ENCODE assay signal across 20 cellular contexts in the genomic region with DNA sequence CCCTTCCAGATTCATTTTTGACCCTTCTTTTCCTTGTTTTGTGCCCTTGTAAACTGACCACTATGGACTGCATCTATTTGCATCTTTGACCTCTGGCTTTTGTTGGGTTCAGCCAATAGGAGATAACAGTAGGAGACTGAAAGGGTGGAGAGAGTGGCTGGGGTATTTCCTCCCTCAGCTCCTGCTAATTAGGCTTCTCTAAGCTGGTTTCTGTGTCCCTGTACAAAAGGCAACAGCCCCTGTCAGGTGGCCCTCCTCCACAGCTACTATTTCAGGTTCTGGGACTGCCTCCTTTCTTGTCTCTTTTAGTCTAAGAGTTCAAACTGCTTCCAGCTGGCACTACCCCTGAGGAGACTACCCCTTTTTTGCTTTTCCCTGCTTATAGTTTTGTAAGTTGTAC.
"Had no signal": no experiment of that assay in that cellular context is flagged by ENCODE, and none has a peak within 500 bp of the region (broad histone marks: within the 10 kb centered on the region; RNA-seq: fewer than 3 reads in every experiment).

No MANE protein-coding gene starts in this region.

- H3K36me3 Mint-ChIP-seq: activated naive CD4-positive, alpha-beta T cell treated with anti-CD3 and anti-CD28 coated beads, Interleukin-2, amount 50 U/mL, for 24 hours; natural killer cell treated with Interleukin-12 subunit alpha and Interleukin-12 subunit beta and Interleukin-15 and Interleukin-18, amount 100 ng/mL, for 72 hours; stimulated activated effector memory CD8-positive, alpha-beta T cell treated with anti-CD3 and anti-CD28 coated beads, Interleukin-12 subunit alpha, Interleukin-12 subunit beta, amount 100 ng/mL, for 72 hours had no signal

- H3K36me3 ChIP-seq: ascending aorta, colonic mucosa, tibial artery had no signal

- H3K9me3 Mint-ChIP-seq: activated naive CD4-positive, alpha-beta T cell treated with anti-CD3 and anti-CD28 coated beads, Interleukin-2, amount 50 U/mL, for 24 hours; natural killer cell treated with Interleukin-12 subunit alpha and Interleukin-12 subunit beta and Interleukin-15 and Interleukin-18, amount 100 ng/mL, for 72 hours; stimulated activated effector memory CD8-positive, alpha-beta T cell treated with anti-CD3 and anti-CD28 coated beads, Interleukin-12 subunit alpha, Interleukin-12 subunit beta, amount 100 ng/mL, for 72 hours; stimulated activated naive CD8-positive, alpha-beta T cell treated with anti-CD3 and anti-CD28 coated beads, Interleukin-15, amount 100 ng/mL, for 72 hours; T-helper 2 cell treated with Interferon-gamma antibody and Interleukin-4, amounts not matched to agents 5 μg/mL and 100 μg/mL, for 36 hours had no signal

- H3K27me3 Mint-ChIP-seq: activated naive CD4-positive, alpha-beta T cell treated with anti-CD3 and anti-CD28 coated beads, Interleukin-2, amount 50 U/mL, for 24 hours; natural killer cell treated with Interleukin-12 subunit alpha and Interleukin-12 subunit beta and Interleukin-15 and Interleukin-18, amount 100 ng/mL, for 72 hours; stimulated activated naive CD8-positive, alpha-beta T cell treated with anti-CD3 and anti-CD28 coated beads, Interleukin-15, amount 100 ng/mL, for 72 hours had no signal

- DNase-seq: activated CD4-positive, CD25-positive, alpha-beta regulatory T cell treated with anti-CD3 and anti-CD28 coated beads, Interleukin-2, amount 50 U/mL, for 72 hours; activated gamma-delta T cell treated with Interleukin-2 at 50 U/mL for 16 hours; activated T-cell treated with anti-CD3 and anti-CD28 coated beads, Interleukin-2, amount 50 U/mL, for 1 hour; colonic mucosa; dorsolateral prefrontal cortex; foreskin keratinocyte; kidney glomerular epithelial cell; left ventricle myocardium superior; mammary epithelial cell; midbrain; small intestine; stimulated activated CD4-positive, alpha-beta T cell treated with anti-CD3 and anti-CD28 coated beads, Interleukin-2, amount 100 ng/mL, for 24 hours; stimulated activated naive CD8-positive, alpha-beta T cell treated with anti-CD3 and anti-CD28 coated beads, Interleukin-15, amount 100 ng/mL, for 72 hours; tibial artery had no signal

- H3K27me3 ChIP-seq: ascending aorta, colonic mucosa, tibial artery had no signal

- H3K27ac Mint-ChIP-seq: activated naive CD4-positive, alpha-beta T cell treated with anti-CD3 and anti-CD28 coated beads, Interleukin-2, amount 50 U/mL, for 24 hours; natural killer cell treated with Interleukin-12 subunit alpha and Interleukin-12 subunit beta and Interleukin-15 and Interleukin-18, amount 100 ng/mL, for 72 hours; stimulated activated effector memory CD8-positive, alpha-beta T cell treated with anti-CD3 and anti-CD28 coated beads, Interleukin-12 subunit alpha, Interleukin-12 subunit beta, amount 100 ng/mL, for 72 hours; stimulated activated naive CD8-positive, alpha-beta T cell treated with anti-CD3 and anti-CD28 coated beads, Interleukin-15, amount 100 ng/mL, for 72 hours; T-helper 2 cell treated with Interferon-gamma antibody and Interleukin-4, amounts not matched to agents 5 μg/mL and 100 μg/mL, for 36 hours had no signal

- H3K27ac ChIP-seq: ascending aorta, colonic mucosa, dorsolateral prefrontal cortex, foreskin keratinocyte, tibial artery, VCaP had no signal

- H3K9me3 ChIP-seq: ascending aorta, colonic mucosa, tibial artery had no signal

- H3K4me1 ChIP-seq: ascending aorta, colonic mucosa, foreskin keratinocyte, tibial artery had no signal

- H3K4me1 Mint-ChIP-seq: activated naive CD4-positive, alpha-beta T cell treated with anti-CD3 and anti-CD28 coated beads, Interleukin-2, amount 50 U/mL, for 24 hours; stimulated activated effector memory CD8-positive, alpha-beta T cell treated with anti-CD3 and anti-CD28 coated beads, Interleukin-12 subunit alpha, Interleukin-12 subunit beta, amount 100 ng/mL, for 72 hours; stimulated activated naive CD8-positive, alpha-beta T cell treated with anti-CD3 and anti-CD28 coated beads, Interleukin-15, amount 100 ng/mL, for 72 hours had no signal

- H3K4me3 Mint-ChIP-seq: activated naive CD4-positive, alpha-beta T cell treated with anti-CD3 and anti-CD28 coated beads, Interleukin-2, amount 50 U/mL, for 24 hours; natural killer cell treated with Interleukin-12 subunit alpha and Interleukin-12 subunit beta and Interleukin-15 and Interleukin-18, amount 100 ng/mL, for 72 hours; stimulated activated effector memory CD8-positive, alpha-beta T cell treated with anti-CD3 and anti-CD28 coated beads, Interleukin-12 subunit alpha, Interleukin-12 subunit beta, amount 100 ng/mL, for 72 hours; stimulated activated naive CD8-positive, alpha-beta T cell treated with anti-CD3 and anti-CD28 coated beads, Interleukin-15, amount 100 ng/mL, for 72 hours; T-helper 2 cell treated with Interferon-gamma antibody and Interleukin-4, amounts not matched to agents 5 μg/mL and 100 μg/mL, for 36 hours had no signal

- H3K4me3 ChIP-seq: ascending aorta, colonic mucosa, dorsolateral prefrontal cortex, tibial artery had no signal
